Comparison of ENCODE assay signal across 20 cellular contexts in the genomic region with DNA sequence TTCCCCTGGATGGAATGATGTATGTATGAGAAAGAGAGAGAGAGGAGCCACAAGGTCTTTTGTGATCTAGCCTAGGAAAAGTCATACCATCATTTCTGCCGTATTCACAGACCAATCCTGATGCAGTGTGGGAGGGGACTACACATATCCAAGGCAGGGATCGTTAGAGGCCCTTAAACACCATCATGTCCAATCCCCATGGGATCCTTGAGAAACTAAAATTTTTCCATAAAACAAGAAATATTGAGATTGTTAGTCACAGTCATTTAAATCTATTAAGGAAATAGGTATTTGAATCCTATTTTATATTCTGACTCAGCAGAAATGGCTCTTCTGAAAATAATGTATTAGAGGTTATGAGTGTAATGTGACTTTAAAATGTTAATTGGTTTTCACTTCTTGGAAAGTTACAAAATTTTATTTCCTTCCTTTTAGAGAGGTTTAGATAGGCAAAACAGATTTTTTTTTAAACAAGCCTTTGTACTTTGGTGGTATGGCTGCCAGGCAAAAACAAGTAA.
"Had no signal": no experiment of that assay in that cellular context is flagged by ENCODE, and none has a peak within 500 bp of the region (broad histone marks: within the 10 kb centered on the region; RNA-seq: fewer than 3 reads in every experiment).

No MANE protein-coding gene starts in this region.

- H3K4me3 ChIP-seq: hepatocyte, left lung, suprapubic skin, upper lobe of left lung had no signal

- DNase-seq: activated B cell treated with CpG ODN at 0.5 μM for 24 hours; activated CD4-positive, alpha-beta T cell treated with anti-CD3 and anti-CD28 coated beads for 48 hours; activated CD8-positive, alpha-beta memory T cell treated with anti-CD3 and anti-CD28 coated beads, Interleukin-2, amount 50 U/mL, for 4 hours; activated CD8-positive, alpha-beta T cell treated with anti-CD3 and anti-CD28 coated beads, Interleukin-2, amount 10 ng/mL, durations not matched to agents 7 days and 5 days; activated effector memory CD4-positive, alpha-beta T cell treated with anti-CD3 and anti-CD28 coated beads, Interleukin-2, amount 50 U/mL, for 16 hours; activated T-cell treated with anti-CD3 and anti-CD28 coated beads, Interleukin-2, amount 50 U/mL, for 48 hours; kidney; left lung; mammary epithelial cell; naive thymus-derived CD8-positive, alpha-beta T cell; nucleus accumbens; right cardiac atrium; small intestine; stimulated activated CD4-positive, alpha-beta T cell treated with anti-CD3 and anti-CD28 coated beads, Interleukin-4, amount 100 ng/mL, for 24 hours; stimulated activated naive CD4-positive, alpha-beta T cell treated with Interleukin-2 at 50 U/mL for 16 hours; upper lobe of left lung had no signal

- H3K4me1 Mint-ChIP-seq: activated B cell treated with CpG ODN at 0.5 μM for 24 hours; naive thymus-derived CD8-positive, alpha-beta T cell had no signal

- FAIRE-seq: kidney, small intestine had no signal

- H3K4me2 ChIP-seq: hepatocyte had no signal

- H3K27ac ChIP-seq: hepatocyte, left lung, suprapubic skin, upper lobe of left lung had no signal

- H3K4me3 Mint-ChIP-seq: activated B cell treated with CpG ODN at 0.5 μM for 24 hours; activated CD8-positive, alpha-beta T cell treated with anti-CD3 and anti-CD28 coated beads, Interleukin-2, amount 10 ng/mL, durations not matched to agents 7 days and 5 days; naive thymus-derived CD8-positive, alpha-beta T cell; T-helper 2 cell treated with Interferon-gamma antibody and Interleukin-4, amounts not matched to agents 5 μg/mL and 100 μg/mL, for 36 hours had no signal

- H3K27me3 ChIP-seq: hepatocyte, left lung, suprapubic skin, upper lobe of left lung had no signal

- H3K36me3 ChIP-seq: left lung, suprapubic skin, upper lobe of left lung had no signal

- H3K4me1 ChIP-seq: left lung had no signal

- H3K27ac Mint-ChIP-seq: activated B cell treated with CpG ODN at 0.5 μM for 24 hours; activated CD8-positive, alpha-beta T cell treated with anti-CD3 and anti-CD28 coated beads, Interleukin-2, amount 10 ng/mL, durations not matched to agents 7 days and 5 days; activated naive CD4-positive, alpha-beta T cell treated with anti-CD3 and anti-CD28 coated beads, Interleukin-2, amount 50 U/mL, for 72 hours; naive thymus-derived CD8-positive, alpha-beta T cell; T-helper 2 cell treated with Interferon-gamma antibody and Interleukin-4, amounts not matched to agents 5 μg/mL and 100 μg/mL, for 36 hours had no signal

- ATAC-seq: activated CD8-positive, alpha-beta T cell treated with anti-CD3 and anti-CD28 coated beads, Interleukin-2, amount 10 ng/mL, durations not matched to agents 7 days and 5 days; activated naive CD4-positive, alpha-beta T cell treated with anti-CD3 and anti-CD28 coated beads, Interleukin-2, amount 50 U/mL, for 72 hours; left lung; naive thymus-derived CD8-positive, alpha-beta T cell; right cardiac atrium had no signal

- H3K9me3 ChIP-seq: left lung, suprapubic skin, upper lobe of left lung had no signal

- H3K9me3 Mint-ChIP-seq: activated B cell treated with CpG ODN at 0.5 μM for 24 hours; activated naive CD4-positive, alpha-beta T cell treated with anti-CD3 and anti-CD28 coated beads, Interleukin-2, amount 50 U/mL, for 72 hours; T-helper 2 cell treated with Interferon-gamma antibody and Interleukin-4, amounts not matched to agents 5 μg/mL and 100 μg/mL, for 36 hours had no signal

- H3K79me2 ChIP-seq: hepatocyte had no signal

- H2AFZ ChIP-seq: hepatocyte had no signal
